ENCODE assay signal across 2 cellular contexts in genomic region chr14:95885866-95886265, GRCh38.
TF ChIP-seq lines count a peak whose summit lies in the region.

No MANE protein-coding gene starts in this region.

TF ChIP-seq in SK-N-SH treated with all-trans-retinoic acid at 6 μM for 48 hours, 23 proteins besides CTCF, POLR2A, EP300 and RAD21 (continued from another document):
- no peak for TF ChIP-seq CSRNP3 (CRISPR knock-in tag; IDR thresholded peaks at IDR 0.05)
- no peak for TF ChIP-seq ISL1 (CRISPR knock-in tag; IDR thresholded peaks at IDR 0.05)
- TF ChIP-seq TOX (CRISPR knock-in tag; IDR thresholded peaks at IDR 0.05; ENCODE audit: borderline replicate concordance): no peak
- TF ChIP-seq ZNF565 (CRISPR knock-in tag; conservative IDR thresholded peaks at IDR 0.05; ENCODE audit: low read depth): no peak
- TF ChIP-seq SNAI2 (CRISPR knock-in tag; IDR thresholded peaks at IDR 0.05): no peak
- TF ChIP-seq ZNF70 (CRISPR knock-in tag; IDR thresholded peaks at IDR 0.05): no peak
- TF ChIP-seq TSHZ2 (CRISPR knock-in tag; IDR thresholded peaks at IDR 0.05): no peak
- no peak for TF ChIP-seq POU6F1 (CRISPR knock-in tag; IDR thresholded peaks at IDR 0.05; ENCODE audit: borderline replicate concordance, low read depth)
- TF ChIP-seq BACH2 (CRISPR knock-in tag; IDR thresholded peaks at IDR 0.05; ENCODE audit: borderline replicate concordance): no peak
- TF ChIP-seq ZFP3 (CRISPR knock-in tag; IDR thresholded peaks at IDR 0.05): no peak
- TF ChIP-seq ZFP30 (CRISPR knock-in tag; IDR thresholded peaks at IDR 0.05): no peak
- TF ChIP-seq OSR1 (CRISPR knock-in tag; IDR thresholded peaks at IDR 0.05): no peak
- no peak for TF ChIP-seq ESRRG (CRISPR knock-in tag; IDR thresholded peaks at IDR 0.05)
- TF ChIP-seq CSDC2 (CRISPR knock-in tag; IDR thresholded peaks at IDR 0.05): no peak
- TF ChIP-seq TCF4 (CRISPR knock-in tag; IDR thresholded peaks at IDR 0.05; ENCODE audit: borderline replicate concordance): no peak
- TF ChIP-seq GLIS3 (CRISPR knock-in tag; IDR thresholded peaks at IDR 0.05): no peak

TF ChIP-seq in HepG2, 621 proteins besides CTCF, POLR2A, EP300 and RAD21 (continued from another document):
- TF ChIP-seq GMEB1 (CRISPR knock-in tag; IDR thresholded peaks at IDR 0.05; ENCODE audit: borderline replicate concordance) (no peak), SOX13 (IDR thresholded peaks at IDR 0.05) (no peak), SOX13 (CRISPR knock-in tag; conservative IDR thresholded peaks at IDR 0.05 in 1 of 2, IDR thresholded peaks at IDR 0.05 in 1 of 2) (no peak), HNRNPH1 (optimal IDR thresholded peaks at IDR 0.05; ENCODE audit: low read depth, low read length) (no peak)
